ENCODE assay signal across 21 cellular contexts in genomic region chr4:188171551-188171950, GRCh38. TPM values are rescaled to one million over a fixed set of nuclear protein-coding genes. Genes with fewer than 3 reads are reported as not detected.
DNase-seq lines count a peak whose midpoint lies in the region; ATAC-seq and TF ChIP-seq lines count a peak whose summit lies in the region.
"Had no signal": no experiment of that assay in that cellular context is flagged by ENCODE, and none has a peak within 500 bp of the region (broad histone marks: within the 10 kb centered on the region; RNA-seq: fewer than 3 reads in every experiment).

No MANE protein-coding gene starts in this region.

- no peak for ATAC-seq in IMR-90 (ENCODE audit: low read depth)
- peak; percentile 71 for ATAC-seq in RWPE2 (ENCODE audit: low read depth)
- ATAC-seq in foreskin keratinocyte: peak; percentile 28
- ATAC-seq in HG03095 (IDR thresholded peaks at IDR 0.05; ENCODE audit: unreplicated experiment): no peak
- no peak for ATAC-seq in HG02840 (IDR thresholded peaks at IDR 0.05; ENCODE audit: low FRiP score, unreplicated experiment)
- ATAC-seq: A549; CD8-positive, alpha-beta T cell; HCT116 had no signal

- dilution Hi-C loops in IMR-90 (cut with HindIII; ENCODE audit: low sequenced_read_pairs, unreplicated experiment): no loop called here

- no peak overlapping the region for H2AK9ac ChIP-seq in IMR-90 (replicated peaks; ENCODE audit: low read depth, low read length, poor library complexity)

- no peak overlapping the region for H3K23ac ChIP-seq in IMR-90 (ENCODE audit: low read depth, low read length)

- no peak overlapping the region for H3K56ac ChIP-seq in IMR-90 (ENCODE audit: extremely low read depth, insufficient read depth, low read length)

- H2BK120ac ChIP-seq in IMR-90 (ENCODE audit: low read depth, low read length): no peak overlapping the region

- no peak overlapping the region for H3K18ac ChIP-seq in IMR-90 (ENCODE audit: low read depth, low read length)

- intact Hi-C loops in IMR-90 (cut with micrococcal nuclease): no loop called here
- intact Hi-C loops in spleen (cut with DNase I; ENCODE audit: low total_unique reads): no loop called here

- TF ChIP-seq POLR2A in IMR-90 (IDR thresholded peaks at IDR 0.05; ENCODE audit: low read depth, low read length): no peak
- TF ChIP-seq POLR2A in spleen (IDR thresholded peaks at IDR 0.05): no peak

- H3K4me2 ChIP-seq in IMR-90 (ENCODE audit: low read depth, low read length): no peak overlapping the region
- H3K4me2 ChIP-seq: A549 had no signal

- DNase-seq in IMR-90 (peak; percentile 6), RWPE2 (ENCODE audit: low spot score) (no peak), epithelial cell of esophagus (ENCODE audit: low read depth) (peak; percentile 69), foreskin keratinocyte (peak in 1 of 2 donors; percentile 53), spleen (no peak), HCEC 1CT (no peak)
- DNase-seq: CD8-positive, alpha-beta T cell; COR-L47; DMS153; DMS79 treated with DMSO at 0.1 percent for 48 hours; EL; GDM1 had no signal

- no peak overlapping the region for H3K9ac ChIP-seq in IMR-90 (ENCODE audit: low read depth, low read length)

- no peak overlapping the region for H4K8ac ChIP-seq in IMR-90 (ENCODE audit: low read depth in 2 of 2, low read length in 2 of 2)

- H3K9me3 ChIP-seq in IMR-90 (ENCODE audit: control insufficient read depth, insufficient read depth, low read length) (peaks cover 2% of the 10 kb centered on the region; the same call in 1 of the 2 replicates), RWPE2 (ENCODE audit: severe bottlenecking) (no peaks in the 10 kb centered on the region), spleen (peaks cover 0 to 33% (median 0%) of the 10 kb centered on the region in 8 donors)
- H3K9me3 ChIP-seq: A549 had no signal

- H2AFZ ChIP-seq in IMR-90 (replicated peaks; ENCODE audit: low read length, poor library complexity): no peak overlapping the region

- no peak overlapping the region for H3K14ac ChIP-seq in IMR-90 (replicated peaks; ENCODE audit: low read depth, low read length)

- H3K27me3 ChIP-seq in IMR-90 (ENCODE audit: control insufficient read depth, insufficient read depth, low read length): no peaks in the 10 kb centered on the region
- no peaks in the 10 kb centered on the region for H3K27me3 ChIP-seq in RWPE2 (ENCODE audit: insufficient read depth, poor library complexity, severe bottlenecking)
- H3K27me3 ChIP-seq in foreskin keratinocyte: no peaks in the 10 kb centered on the region
- H3K27me3 ChIP-seq in spleen (replicated peaks in 1 of 7): no peaks in the 10 kb centered on the region

- no peak overlapping the region for H2BK5ac ChIP-seq in IMR-90 (ENCODE audit: low read depth, low read length, poor library complexity, severe bottlenecking)

- no peak overlapping the region for H2BK20ac ChIP-seq in IMR-90 (ENCODE audit: low read depth, low read length)

- H3K4me1 ChIP-seq in IMR-90 (ENCODE audit: control insufficient read depth, insufficient read depth, low read length): no peaks in the 10 kb centered on the region
- H3K4me1 ChIP-seq in RWPE2 (ENCODE audit: insufficient read depth, poor library complexity, severe bottlenecking): peaks cover 4% of the 10 kb centered on the region
- H3K4me1 ChIP-seq in foreskin keratinocyte: no peaks in the 10 kb centered on the region
- no peaks in the 10 kb centered on the region for H3K4me1 ChIP-seq in spleen

- no TSS peak for BruUV-seq in IMR-90 (replicated peaks; lab: Mats Ljungman, UMichigan)

- H3K36me3 ChIP-seq in IMR-90 (ENCODE audit: control insufficient read depth, insufficient read depth, low read length) (no peaks in the 10 kb centered on the region), RWPE2 (ENCODE audit: low read depth) (no peaks in the 10 kb centered on the region), spleen (no peaks in the 10 kb centered on the region)

- H2BK15ac ChIP-seq in IMR-90 (ENCODE audit: low read depth, low read length): no peak overlapping the region

- H2AK5ac ChIP-seq in IMR-90 (ENCODE audit: low read depth, low read length): no peak overlapping the region

- CTCF ChIA-PET in IMR-90 (lab: Yijun Ruan, JAX): no interaction called here

- H4K5ac ChIP-seq in IMR-90 (ENCODE audit: low read depth, low read length): no peak overlapping the region

- TF ChIP-seq CTCF in IMR-90 (conservative IDR thresholded peaks at IDR 0.05; ENCODE audit: low read depth, low read length) (no peak), RWPE2 (IDR thresholded peaks at IDR 0.05; ENCODE audit: poor library complexity, severe bottlenecking) (no peak), epithelial cell of esophagus (IDR thresholded peaks at IDR 0.05; ENCODE audit: insufficient read depth, low read depth, low read length, missing control alignments) (no peak), foreskin keratinocyte (conservative IDR thresholded peaks at IDR 0.05) (no peak), spleen (IDR thresholded peaks at IDR 0.05 in 8 of 11, conservative IDR thresholded peaks at IDR 0.05 in 3 of 11) (no peak)

- H4K91ac ChIP-seq in IMR-90 (ENCODE audit: insufficient read depth, low read depth, low read length): no peak overlapping the region

- no peak overlapping the region for H3K4ac ChIP-seq in IMR-90 (ENCODE audit: low read depth, low read length)

- no CpG with 5 or more reads among the region's 2 CpGs for WGBS in IMR-90 (ENCODE audit: extremely low coverage in 2 of 2, insufficient read length in 1 of 2), 2 experiments
- 63 to 89% (median 76%) methylated on average over 2 of the region's 2 CpGs for WGBS in spleen, 5 donors

- no peaks in the 10 kb centered on the region for H4K20me1 ChIP-seq in IMR-90 (ENCODE audit: insufficient read depth, low read length)

- POLR2A ChIA-PET in IMR-90 (lab: Charles Lee; ENCODE audit: unreplicated experiment): no interaction called here

- H3K27ac ChIP-seq in IMR-90 (ENCODE audit: insufficient read depth, low read length) (no peak overlapping the region), RWPE2 (ENCODE audit: poor library complexity, severe bottlenecking) (no peak overlapping the region), foreskin keratinocyte (no peak overlapping the region), spleen (no peak overlapping the region)

- no peak for TF ChIP-seq RAD21 in IMR-90 (IDR thresholded peaks at IDR 0.05; ENCODE audit: low read length)

- no peaks in the 10 kb centered on the region for H3K9me1 ChIP-seq in IMR-90 (ENCODE audit: insufficient read depth, low read length)

- in situ Hi-C loops in IMR-90 (cut with MboI; ENCODE audit: low sequenced_read_pairs): no loop called here

- no peaks in the 10 kb centered on the region for H3K79me1 ChIP-seq in IMR-90 (ENCODE audit: low read depth in 1 of 2, low read length in 2 of 2)

- no peak overlapping the region for H3K4me3 ChIP-seq in IMR-90 (ENCODE audit: insufficient read depth, low read depth, low read length)
- H3K4me3 ChIP-seq in RWPE2 (ENCODE audit: severe bottlenecking): no peak overlapping the region
- no peak overlapping the region for H3K4me3 ChIP-seq in epithelial cell of esophagus (ENCODE audit: low read length)
- H3K4me3 ChIP-seq in spleen: no peak overlapping the region
- H3K4me3 ChIP-seq: A549 had no signal

TF ChIP-seq in IMR-90, 13 proteins besides CTCF, POLR2A, EP300 and RAD21:
- no peak for TF ChIP-seq CEBPB (IDR thresholded peaks at IDR 0.05; ENCODE audit: low read depth, low read length)
- no peak for TF ChIP-seq RCOR1 (IDR thresholded peaks at IDR 0.05; ENCODE audit: insufficient replicate concordance, low read length)
- TF ChIP-seq, protein P1, sequence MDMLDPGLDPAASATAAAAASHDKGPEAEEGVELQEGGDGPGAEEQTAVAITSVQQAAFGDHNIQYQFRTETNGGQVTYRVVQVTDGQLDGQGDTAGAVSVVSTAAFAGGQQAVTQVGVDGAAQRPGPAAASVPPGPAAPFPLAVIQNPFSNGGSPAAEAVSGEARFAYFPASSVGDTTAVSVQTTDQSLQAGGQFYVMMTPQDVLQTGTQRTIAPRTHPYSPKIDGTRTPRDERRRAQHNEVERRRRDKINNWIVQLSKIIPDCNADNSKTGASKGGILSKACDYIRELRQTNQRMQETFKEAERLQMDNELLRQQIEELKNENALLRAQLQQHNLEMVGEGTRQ (IDR thresholded peaks at IDR 0.05; ENCODE audit: low read depth, low read length): no peak
- no peak for TF ChIP-seq RFX5 (IDR thresholded peaks at IDR 0.05; ENCODE audit: low read depth, low read length)
- TF ChIP-seq BHLHE40 (IDR thresholded peaks at IDR 0.05; ENCODE audit: low read depth, low read length): no peak
- TF ChIP-seq CHD1 (IDR thresholded peaks at IDR 0.05; ENCODE audit: low read depth, low read length): no peak
- no peak for TF ChIP-seq NFE2L2 (IDR thresholded peaks at IDR 0.05; ENCODE audit: low read depth, low read length)
- TF ChIP-seq MAZ (IDR thresholded peaks at IDR 0.05; ENCODE audit: borderline replicate concordance, low read depth, low read length): no peak
- no peak for TF ChIP-seq MXI1 (IDR thresholded peaks at IDR 0.05; ENCODE audit: borderline replicate concordance, low read depth, low read length)
- no peak for TF ChIP-seq SMC3 (IDR thresholded peaks at IDR 0.05; ENCODE audit: low read depth, low read length)
- no peak for TF ChIP-seq MAFK (IDR thresholded peaks at IDR 0.05; ENCODE audit: low read depth, low read length)
- TF ChIP-seq ELK1 (IDR thresholded peaks at IDR 0.05; ENCODE audit: borderline replicate concordance, low read depth, low read length): no peak

RNA-seq across cellular contexts. Expression of gene TRIML1, which starts 32.3 kb away (rescaled TPM):
- not detected in 2 replicates for total RNA-seq in IMR-90 (2012; rRNA removed)
- not detected in 2 replicates for polyA plus RNA-seq in IMR-90 (2012; rRNA removed)
- polyA plus RNA-seq in IMR-90 (2012; cell fraction: cytosol; rRNA removed): not detected in 2 replicates
- polyA plus RNA-seq in IMR-90 (2012; cell fraction: nucleus; rRNA removed; ENCODE audit: low replicate concordance): not detected in 2 replicates
- total RNA-seq in foreskin keratinocyte: not detected in 2 replicates
- polyA plus RNA-seq in foreskin keratinocyte: not detected in 2 replicates
- not detected for total RNA-seq in spleen
- polyA plus RNA-seq in spleen: not detected
- total RNA-seq: CD8-positive, alpha-beta T cell; H4 had no signal
- polyA plus RNA-seq: A549, AG04450, BJ, CD14-positive monocyte, IgD-negative memory B cell had no signal

Comparison
In these comparisons a context has a peak if more than half of its experiments do, and no peak if none do; other contexts are left out.
1. ATAC-seq: peak in RWPE2 (single experiment) and foreskin keratinocyte (single experiment); none in IMR-90 (single experiment), HG03095 (single experiment) and HG02840 (single experiment).
2. DNase-seq: peak in IMR-90 (single experiment) and epithelial cell of esophagus (single experiment); none in RWPE2 (single experiment), spleen (single experiment) and HCEC 1CT (single experiment).